In the genomic region with DNA sequence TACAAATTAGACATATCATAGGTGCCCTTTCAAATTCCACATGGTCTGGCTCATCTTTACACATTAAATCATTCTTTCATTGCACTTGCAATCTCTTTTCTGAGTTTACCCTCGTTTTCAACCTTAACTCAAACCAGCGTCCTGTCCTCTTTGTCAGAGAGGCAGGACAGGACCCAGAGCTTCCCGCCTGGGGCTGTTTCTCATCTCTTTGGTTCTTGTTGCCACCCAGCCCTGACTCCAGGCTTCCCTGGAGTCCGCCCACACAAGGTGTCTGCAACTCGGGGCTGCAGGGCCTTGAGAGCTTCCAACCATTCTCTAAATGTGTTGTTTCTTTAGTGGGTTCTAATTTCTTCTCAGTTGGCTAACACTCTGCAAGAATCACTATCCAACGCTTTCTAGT, we compare ENCODE assay signal across 1 cellular context.
TF ChIP-seq lines count a peak whose summit lies in the region.

No MANE protein-coding gene starts in this region.

TF ChIP-seq in IMR-90, 13 proteins besides CTCF, POLR2A, EP300 and RAD21:
- TF ChIP-seq, protein P1, sequence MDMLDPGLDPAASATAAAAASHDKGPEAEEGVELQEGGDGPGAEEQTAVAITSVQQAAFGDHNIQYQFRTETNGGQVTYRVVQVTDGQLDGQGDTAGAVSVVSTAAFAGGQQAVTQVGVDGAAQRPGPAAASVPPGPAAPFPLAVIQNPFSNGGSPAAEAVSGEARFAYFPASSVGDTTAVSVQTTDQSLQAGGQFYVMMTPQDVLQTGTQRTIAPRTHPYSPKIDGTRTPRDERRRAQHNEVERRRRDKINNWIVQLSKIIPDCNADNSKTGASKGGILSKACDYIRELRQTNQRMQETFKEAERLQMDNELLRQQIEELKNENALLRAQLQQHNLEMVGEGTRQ (IDR thresholded peaks at IDR 0.05; ENCODE audit: low read depth, low read length): no peak
- TF ChIP-seq, protein P2, sequence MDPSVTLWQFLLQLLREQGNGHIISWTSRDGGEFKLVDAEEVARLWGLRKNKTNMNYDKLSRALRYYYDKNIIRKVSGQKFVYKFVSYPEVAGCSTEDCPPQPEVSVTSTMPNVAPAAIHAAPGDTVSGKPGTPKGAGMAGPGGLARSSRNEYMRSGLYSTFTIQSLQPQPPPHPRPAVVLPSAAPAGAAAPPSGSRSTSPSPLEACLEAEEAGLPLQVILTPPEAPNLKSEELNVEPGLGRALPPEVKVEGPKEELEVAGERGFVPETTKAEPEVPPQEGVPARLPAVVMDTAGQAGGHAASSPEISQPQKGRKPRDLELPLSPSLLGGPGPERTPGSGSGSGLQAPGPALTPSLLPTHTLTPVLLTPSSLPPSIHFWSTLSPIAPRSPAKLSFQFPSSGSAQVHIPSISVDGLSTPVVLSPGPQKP (IDR thresholded peaks at IDR 0.05; ENCODE audit: borderline replicate concordance, low read depth, low read length): no peak
- TF ChIP-seq MAZ (IDR thresholded peaks at IDR 0.05; ENCODE audit: borderline replicate concordance, low read depth, low read length) (no peak), CEBPB (IDR thresholded peaks at IDR 0.05; ENCODE audit: low read depth, low read length) (no peak), MAFK (IDR thresholded peaks at IDR 0.05; ENCODE audit: low read depth, low read length) (no peak), RCOR1 (IDR thresholded peaks at IDR 0.05; ENCODE audit: insufficient replicate concordance, low read length) (no peak)
